17 cellular contexts compared by ENCODE assay signal in genomic region chr2:227849906-227850305, GRCh38. TPM values are rescaled to one million over a fixed set of nuclear protein-coding genes. Genes with fewer than 3 reads are reported as not detected.
DNase-seq lines count a peak whose midpoint lies in the region; ATAC-seq, FAIRE-seq and TF ChIP-seq lines count a peak whose summit lies in the region.
"Had no signal": no experiment of that assay in that cellular context is flagged by ENCODE, and none has a peak within 500 bp of the region (broad histone marks: within the 10 kb centered on the region; RNA-seq: fewer than 3 reads in every experiment).

No MANE protein-coding gene starts in this region.

- H3K27ac ChIP-seq in CD4-positive, alpha-beta memory T cell (ENCODE audit: low read depth, low read length) = peak overlapping the region; percentile 80
- H3K27ac ChIP-seq in keratinocyte (ENCODE audit: control insufficient read depth, insufficient read depth, low read length) = no peak overlapping the region
- H3K27ac ChIP-seq: transverse colon had no signal

- H3K4me3 ChIP-seq in CD4-positive, alpha-beta memory T cell (ENCODE audit: low read length in 2 of 2) = no peak overlapping the region
- no peak overlapping the region for H3K4me3 ChIP-seq in keratinocyte (ENCODE audit: control insufficient read depth in 2 of 3, extremely low read depth in 1 of 3, insufficient read depth in 2 of 3, low read depth in 1 of 3, low read length in 3 of 3)
- H3K4me3 ChIP-seq: transverse colon had no signal

- H3K27me3 Mint-ChIP-seq in CD4-positive, alpha-beta memory T cell = peaks cover 0 to 5% of the 10 kb centered on the region in 2 donors
- H3K27me3 Mint-ChIP-seq in activated T-helper 17 cell treated with anti-CD3 and anti-CD28 coated beads, Interleukin-2, amount 50 U/mL, for 72 hours = no peaks in the 10 kb centered on the region
- H3K27me3 Mint-ChIP-seq in activated T-cell treated with anti-CD3 and anti-CD28 coated beads, Interleukin-2, amount 50 U/mL, for 4 hours (ENCODE audit: low read depth) = peaks cover 2% of the 10 kb centered on the region

- H3K9me3 Mint-ChIP-seq in CD4-positive, alpha-beta memory T cell = no peaks in the 10 kb centered on the region
- no peaks in the 10 kb centered on the region for H3K9me3 Mint-ChIP-seq in activated T-helper 17 cell treated with anti-CD3 and anti-CD28 coated beads, Interleukin-2, amount 50 U/mL, for 72 hours
- H3K9me3 Mint-ChIP-seq in activated T-cell treated with anti-CD3 and anti-CD28 coated beads, Interleukin-2, amount 50 U/mL, for 4 hours = no peaks in the 10 kb centered on the region
- H3K9me3 Mint-ChIP-seq: activated B cell treated with CpG ODN at 0.5 μM for 24 hours; activated naive CD8-positive, alpha-beta T cell treated with anti-CD3 and anti-CD28 coated beads, Interleukin-2, amount 10 ng/mL, durations not matched to agents 7 days and 5 days had no signal

- no peaks in the 10 kb centered on the region for H3K9me3 ChIP-seq in CD4-positive, alpha-beta memory T cell (ENCODE audit: control insufficient read depth in 1 of 2, low read length in 2 of 2)
- no peaks in the 10 kb centered on the region for H3K9me3 ChIP-seq in keratinocyte (ENCODE audit: control insufficient read depth, low read depth, low read length)
- H3K9me3 ChIP-seq: transverse colon had no signal

- H3K4me3 Mint-ChIP-seq in CD4-positive, alpha-beta memory T cell = peak overlapping the region in 4 of 8 donors; percentile 0 to 51 (median 46)
- H3K4me3 Mint-ChIP-seq in activated T-helper 17 cell treated with anti-CD3 and anti-CD28 coated beads, Interleukin-2, amount 50 U/mL, for 72 hours = peak overlapping the region; percentile 85
- no peak overlapping the region for H3K4me3 Mint-ChIP-seq in activated T-cell treated with anti-CD3 and anti-CD28 coated beads, Interleukin-2, amount 50 U/mL, for 4 hours
- H3K4me3 Mint-ChIP-seq: activated B cell treated with CpG ODN at 0.5 μM for 24 hours; activated naive CD8-positive, alpha-beta T cell treated with anti-CD3 and anti-CD28 coated beads, Interleukin-2, amount 10 ng/mL, durations not matched to agents 7 days and 5 days; natural killer cell had no signal

- peaks cover 25% of the 10 kb centered on the region for H3K4me1 ChIP-seq in CD4-positive, alpha-beta memory T cell (ENCODE audit: insufficient read depth, low read length)
- H3K4me1 ChIP-seq in keratinocyte (ENCODE audit: control insufficient read depth, extremely low read depth, insufficient read depth, low read length) = peaks cover 28% of the 10 kb centered on the region

- CTCF ChIA-PET in CD4-positive, alpha-beta memory T cell (lab: Charles Lee; ENCODE audit: partially characterized antibody) = interaction anchor here (0.8 kb wide), 1 partner anchor 12 kb away, joined by 3 read pairs; no protein-coding TSS in a partner anchor

- intact Hi-C loops in CD4-positive, alpha-beta memory T cell (cut with micrococcal nuclease) = loop anchor here (2.0 kb wide), 1 partner anchor 35 kb away; no protein-coding TSS in a partner anchor

- FAIRE-seq in H54 (lab: Jason Lieb, UNC) (peak; percentile 94), keratinocyte (lab: Jason Lieb, UNC) (peak; percentile 75)
- FAIRE-seq: GM18507 had no signal

- H3K79me2 ChIP-seq in keratinocyte (ENCODE audit: control insufficient read depth, insufficient read depth, low read length) = no peaks in the 10 kb centered on the region

- no peaks in the 10 kb centered on the region for H3K9me1 ChIP-seq in keratinocyte (ENCODE audit: control insufficient read depth, extremely low read depth, insufficient read depth, low read length)

- dilution Hi-C loops in keratinocyte (cut with MboI; ENCODE audit: extremely low pct_ligation_motif_present, low sequenced_read_pairs) = no loop called here

- H3K36me3 Mint-ChIP-seq in CD4-positive, alpha-beta memory T cell = no peaks in the 10 kb centered on the region
- H3K36me3 Mint-ChIP-seq in activated T-helper 17 cell treated with anti-CD3 and anti-CD28 coated beads, Interleukin-2, amount 50 U/mL, for 72 hours (ENCODE audit: low read depth) = peaks cover 19% of the 10 kb centered on the region
- H3K36me3 Mint-ChIP-seq in activated T-cell treated with anti-CD3 and anti-CD28 coated beads, Interleukin-2, amount 50 U/mL, for 4 hours (ENCODE audit: insufficient read depth) = no peaks in the 10 kb centered on the region
- H3K36me3 Mint-ChIP-seq: activated naive CD8-positive, alpha-beta T cell treated with anti-CD3 and anti-CD28 coated beads, Interleukin-2, amount 10 ng/mL, durations not matched to agents 7 days and 5 days; natural killer cell had no signal

- no peaks in the 10 kb centered on the region for H4K20me1 ChIP-seq in keratinocyte (ENCODE audit: control insufficient read depth, extremely low read depth, insufficient read depth, low read length)

- TF ChIP-seq CTCF in keratinocyte (optimal IDR thresholded peaks at IDR 0.05 in 1 of 3, IDR thresholded peaks at IDR 0.05 in 1 of 3, conservative IDR thresholded peaks at IDR 0.05 in 1 of 3; ENCODE audit: extremely low read depth in 1 of 3, insufficient read depth in 2 of 3, low read length in 3 of 3) = no peak
- TF ChIP-seq CTCF in GM13977 (IDR thresholded peaks at IDR 0.05; ENCODE audit: extremely low read depth, insufficient read depth, missing control alignments) = no peak

- in situ Hi-C loops in GM13977 (cut with MboI; ENCODE audit: low pct_unique_long_range_greater_than_20kb, low sequenced_read_pairs, unreplicated experiment) = loop anchor here (25.0 kb wide), 1 partner anchor 188 kb away; the partner anchor contains the start of gene SCYGR5

- DNase-seq in CD4-positive, alpha-beta memory T cell = no peak
- DNase-seq in H54 (ENCODE audit: insufficient read length, low spot score) (no peak), keratinocyte (ENCODE audit: low read depth, low spot score) (no peak), NOMO-1 treated with DMSO at 0.1 percent for 48 hours (lab: John Stamatoyannopoulos, UW; ENCODE audit: unreplicated experiment) (no peak), GM13977 (ENCODE audit: low spot score) (no peak)
- DNase-seq in activated T-cell treated with anti-CD3 and anti-CD28 coated beads, Interleukin-2, amount 50 U/mL, for 4 hours = no peak
- DNase-seq: activated B cell treated with CpG ODN at 0.5 μM for 24 hours; activated CD8-positive, alpha-beta memory T cell treated with anti-CD3 and anti-CD28 coated beads, Interleukin-2, amount 50 U/mL, for 48 hours; activated naive CD8-positive, alpha-beta T cell treated with anti-CD3 and anti-CD28 coated beads, Interleukin-2, amount 10 ng/mL, durations not matched to agents 7 days and 5 days; GF-D8; natural killer cell; NCI-H1105; stimulated activated CD4-positive, alpha-beta T cell treated with anti-CD3 and anti-CD28 coated beads, Interleukin-1b, Interleukin-23, amount 100 ng/mL, for 48 hours; transverse colon had no signal

- H3K27me3 ChIP-seq in CD4-positive, alpha-beta memory T cell (ENCODE audit: insufficient read depth, low read length) = no peaks in the 10 kb centered on the region
- H3K27me3 ChIP-seq in keratinocyte (ENCODE audit: control insufficient read depth, extremely low read depth, insufficient read depth, low read length) = no peaks in the 10 kb centered on the region
- H3K27me3 ChIP-seq: transverse colon had no signal

- ATAC-seq in activated T-helper 17 cell treated with anti-CD3 and anti-CD28 coated beads, Interleukin-2, amount 50 U/mL, for 72 hours (replicated peaks) = no peak
- ATAC-seq in activated T-cell treated with anti-CD3 and anti-CD28 coated beads, Interleukin-2, amount 50 U/mL, for 4 hours = no peak
- no peak for ATAC-seq in HG02870 (IDR thresholded peaks at IDR 0.05; ENCODE audit: unreplicated experiment)
- ATAC-seq: natural killer cell had no signal

- H2AFZ ChIP-seq in keratinocyte (ENCODE audit: control insufficient read depth, low read length) = no peak overlapping the region

- no peak for TF ChIP-seq POLR2A in H54 (IDR thresholded peaks at IDR 0.05; ENCODE audit: low read depth, low read length)

- H3K4me1 Mint-ChIP-seq in CD4-positive, alpha-beta memory T cell = peaks cover 19 to 36% (median 25%) of the 10 kb centered on the region in 4 donors
- peaks cover 32% of the 10 kb centered on the region for H3K4me1 Mint-ChIP-seq in activated T-helper 17 cell treated with anti-CD3 and anti-CD28 coated beads, Interleukin-2, amount 50 U/mL, for 72 hours
- peaks cover 22% of the 10 kb centered on the region for H3K4me1 Mint-ChIP-seq in activated T-cell treated with anti-CD3 and anti-CD28 coated beads, Interleukin-2, amount 50 U/mL, for 4 hours (ENCODE audit: low read depth)
- H3K4me1 Mint-ChIP-seq: activated B cell treated with CpG ODN at 0.5 μM for 24 hours; activated naive CD8-positive, alpha-beta T cell treated with anti-CD3 and anti-CD28 coated beads, Interleukin-2, amount 10 ng/mL, durations not matched to agents 7 days and 5 days had no signal

- POLR2A ChIA-PET in CD4-positive, alpha-beta memory T cell (lab: Charles Lee; ENCODE audit: partially characterized antibody) = no interaction called here

- H3K9ac ChIP-seq in keratinocyte (ENCODE audit: control insufficient read depth, extremely low read depth, insufficient read depth, low read length) = no peak overlapping the region

- H3K36me3 ChIP-seq in CD4-positive, alpha-beta memory T cell (ENCODE audit: insufficient read depth, low read length) = no peaks in the 10 kb centered on the region
- H3K36me3 ChIP-seq in keratinocyte (ENCODE audit: control insufficient read depth in 2 of 2, extremely low read depth in 1 of 2, insufficient read depth in 2 of 2, low read length in 2 of 2) = no peaks in the 10 kb centered on the region
- H3K36me3 ChIP-seq: transverse colon had no signal

- peak overlapping the region; percentile 86 to 98 (median 95) for H3K27ac Mint-ChIP-seq in CD4-positive, alpha-beta memory T cell
- peak overlapping the region; percentile 95 for H3K27ac Mint-ChIP-seq in activated T-helper 17 cell treated with anti-CD3 and anti-CD28 coated beads, Interleukin-2, amount 50 U/mL, for 72 hours
- H3K27ac Mint-ChIP-seq: activated B cell treated with CpG ODN at 0.5 μM for 24 hours; activated naive CD8-positive, alpha-beta T cell treated with anti-CD3 and anti-CD28 coated beads, Interleukin-2, amount 10 ng/mL, durations not matched to agents 7 days and 5 days; natural killer cell had no signal

- no peak overlapping the region for H3K4me2 ChIP-seq in keratinocyte (ENCODE audit: control insufficient read depth, extremely low read depth, insufficient read depth, low read depth, low read length)

RNA-seq across cellular contexts. Expression of gene DAW1, which starts 21.5 kb away (rescaled TPM):
- not detected for total RNA-seq in CD4-positive, alpha-beta memory T cell
- polyA plus RNA-seq in CD4-positive, alpha-beta memory T cell = not detected
- total RNA-seq in activated T-helper 17 cell treated with anti-CD3 and anti-CD28 coated beads, Interleukin-2, amount 50 U/mL, for 72 hours = under 1 TPM in 1 of 2 donors, not detected in 1; 0.24 TPM
- 0.18 to 0.24 TPM (median 0.18 TPM) in 3 replicates for polyA plus RNA-seq in keratinocyte
- polyA plus RNA-seq in keratinocyte (2011; ENCODE audit: low read depth) = 0.26 TPM
- 0.05 and 0.19 TPM in 2 replicates for polyA plus RNA-seq in keratinocyte (2011; cell fraction: cytosol; rRNA removed)
- 0.13 and 0.19 TPM in 2 replicates for polyA plus RNA-seq in keratinocyte (2011; cell fraction: nucleus; rRNA removed)
- polyA plus RNA-seq in keratinocyte (2012; ENCODE audit: low replicate concordance) = 0.21 TPM in 1 of 2 replicates, not detected in the other
- polyA minus RNA-seq in keratinocyte = 0.10 TPM in 1 of 3 replicates, not detected in the others
- polyA minus RNA-seq in keratinocyte (2011; cell fraction: cytosol; rRNA and poly(A)+ RNA removed) = not detected
- 0.21 and 0.23 TPM in 2 replicates for polyA minus RNA-seq in keratinocyte (2011; cell fraction: nucleus; rRNA and poly(A)+ RNA removed)
- total RNA-seq in activated T-cell treated with anti-CD3 and anti-CD28 coated beads, Interleukin-2, amount 50 U/mL, for 4 hours = not detected
- total RNA-seq: activated B cell treated with CpG ODN at 0.5 μM for 24 hours; activated naive CD8-positive, alpha-beta T cell treated with anti-CD3 and anti-CD28 coated beads, Interleukin-2, amount 10 ng/mL, durations not matched to agents 7 days and 5 days; natural killer cell; transverse colon had no signal

RNA-seq across cellular contexts. Expression of gene CCL20, which starts 36.3 kb away (rescaled TPM):
- 1 to 10 TPM; 2.6 to 3.2 TPM for total RNA-seq in CD4-positive, alpha-beta memory T cell
- 1 to 10 TPM; 1.5 to 1.6 TPM for polyA plus RNA-seq in CD4-positive, alpha-beta memory T cell
- total RNA-seq in activated T-helper 17 cell treated with anti-CD3 and anti-CD28 coated beads, Interleukin-2, amount 50 U/mL, for 72 hours = 100 to 1,000 TPM in 1 of 2 donors, 10 to 100 TPM in 1; 36.1 to 137 TPM
- 0.70 to 13.5 TPM (median 5.2 TPM) in 3 replicates for polyA plus RNA-seq in keratinocyte
- polyA plus RNA-seq in keratinocyte (2011; ENCODE audit: low read depth) = 3.1 TPM
- 1.3 and 2.9 TPM in 2 replicates for polyA plus RNA-seq in keratinocyte (2011; cell fraction: cytosol; rRNA removed)
- 4.0 and 4.7 TPM in 2 replicates for polyA plus RNA-seq in keratinocyte (2011; cell fraction: nucleus; rRNA removed)
- 1.0 and 11.7 TPM in 2 replicates for polyA plus RNA-seq in keratinocyte (2012; ENCODE audit: low replicate concordance)
- 1.5 to 6.9 TPM (median 2.0 TPM) in 3 replicates for polyA minus RNA-seq in keratinocyte
- not detected for polyA minus RNA-seq in keratinocyte (2011; cell fraction: cytosol; rRNA and poly(A)+ RNA removed)
- polyA minus RNA-seq in keratinocyte (2011; cell fraction: nucleus; rRNA and poly(A)+ RNA removed) = 2.1 and 3.4 TPM in 2 replicates
- 100 to 1,000 TPM in 2 of 3 donors, 10 to 100 TPM in 1; 23.1 to 141 (median 105) TPM for total RNA-seq in activated T-cell treated with anti-CD3 and anti-CD28 coated beads, Interleukin-2, amount 50 U/mL, for 4 hours
- total RNA-seq: activated B cell treated with CpG ODN at 0.5 μM for 24 hours; activated naive CD8-positive, alpha-beta T cell treated with anti-CD3 and anti-CD28 coated beads, Interleukin-2, amount 10 ng/mL, durations not matched to agents 7 days and 5 days had no signal

Comparison
In these comparisons a context has a peak if more than half of its experiments do, and no peak if none do; other contexts are left out.
1. RNA of gene CCL20, which starts 36.3 kb away (total RNA-seq): 36.1 to 137 TPM in activated T-helper 17 cell treated with anti-CD3 and anti-CD28 coated beads, Interleukin-2, amount 50 U/mL, for 72 hours and 23.1 to 141 TPM in activated T-cell treated with anti-CD3 and anti-CD28 coated beads, Interleukin-2, amount 50 U/mL, for 4 hours; 2.6 to 3.2 TPM in CD4-positive, alpha-beta memory T cell; every median in the first group is over 4 times any median in the second.